Comparison of ENCODE assay signal across 1 cellular context in the genomic region with DNA sequence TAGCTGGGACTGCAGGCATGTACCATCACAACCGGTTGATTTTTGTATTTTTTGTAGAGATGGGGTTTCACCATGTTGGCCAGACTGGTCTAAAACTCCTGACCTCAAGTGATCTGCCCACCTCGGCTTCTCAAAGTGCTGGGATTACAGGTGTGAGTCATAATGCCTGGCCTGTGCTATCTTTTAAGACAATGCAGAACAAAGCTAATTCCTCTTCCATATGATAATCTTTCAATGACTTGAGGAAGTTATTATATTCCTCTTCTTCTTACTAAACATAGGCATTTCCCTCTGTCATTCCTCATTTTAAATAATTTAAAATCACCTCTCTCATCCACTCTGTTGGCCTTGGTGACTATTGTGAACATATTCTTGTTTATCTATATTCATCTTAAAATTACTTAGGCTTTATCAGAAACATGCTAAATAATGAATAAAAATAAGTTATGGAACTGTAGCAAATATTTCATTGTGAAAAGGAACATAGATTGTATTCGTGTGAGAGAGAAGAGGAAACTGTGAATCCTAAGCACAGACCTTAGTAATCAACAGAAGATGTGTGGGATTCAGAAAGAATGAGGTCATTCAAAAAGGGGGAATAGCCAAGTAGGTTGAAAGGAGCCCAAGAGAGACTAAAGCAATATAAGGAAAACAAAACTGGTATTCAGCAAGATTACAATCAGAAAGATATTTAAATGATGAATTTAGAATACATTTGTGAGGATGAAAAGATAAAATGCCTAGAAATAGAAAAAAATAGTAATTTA.
A peak's percentile ranks its signal among the peaks of the same experiment; 100 is the strongest.
TF ChIP-seq lines count a peak whose summit lies in the region.

No MANE protein-coding gene starts in this region.

TF ChIP-seq in K562, 482 proteins besides CTCF, POLR2A, EP300 and RAD21 (continued from another document and continues in another):
- TF ChIP-seq, protein P1, sequence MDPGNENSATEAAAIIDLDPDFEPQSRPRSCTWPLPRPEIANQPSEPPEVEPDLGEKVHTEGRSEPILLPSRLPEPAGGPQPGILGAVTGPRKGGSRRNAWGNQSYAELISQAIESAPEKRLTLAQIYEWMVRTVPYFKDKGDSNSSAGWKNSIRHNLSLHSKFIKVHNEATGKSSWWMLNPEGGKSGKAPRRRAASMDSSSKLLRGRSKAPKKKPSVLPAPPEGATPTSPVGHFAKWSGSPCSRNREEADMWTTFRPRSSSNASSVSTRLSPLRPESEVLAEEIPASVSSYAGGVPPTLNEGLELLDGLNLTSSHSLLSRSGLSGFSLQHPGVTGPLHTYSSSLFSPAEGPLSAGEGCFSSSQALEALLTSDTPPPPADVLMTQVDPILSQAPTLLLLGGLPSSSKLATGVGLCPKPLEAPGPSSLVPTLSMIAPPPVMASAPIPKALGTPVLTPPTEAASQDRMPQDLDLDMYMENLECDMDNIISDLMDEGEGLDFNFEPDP (CRISPR knock-in tag; IDR thresholded peaks at IDR 0.05): no peak
- TF ChIP-seq, protein P2, sequence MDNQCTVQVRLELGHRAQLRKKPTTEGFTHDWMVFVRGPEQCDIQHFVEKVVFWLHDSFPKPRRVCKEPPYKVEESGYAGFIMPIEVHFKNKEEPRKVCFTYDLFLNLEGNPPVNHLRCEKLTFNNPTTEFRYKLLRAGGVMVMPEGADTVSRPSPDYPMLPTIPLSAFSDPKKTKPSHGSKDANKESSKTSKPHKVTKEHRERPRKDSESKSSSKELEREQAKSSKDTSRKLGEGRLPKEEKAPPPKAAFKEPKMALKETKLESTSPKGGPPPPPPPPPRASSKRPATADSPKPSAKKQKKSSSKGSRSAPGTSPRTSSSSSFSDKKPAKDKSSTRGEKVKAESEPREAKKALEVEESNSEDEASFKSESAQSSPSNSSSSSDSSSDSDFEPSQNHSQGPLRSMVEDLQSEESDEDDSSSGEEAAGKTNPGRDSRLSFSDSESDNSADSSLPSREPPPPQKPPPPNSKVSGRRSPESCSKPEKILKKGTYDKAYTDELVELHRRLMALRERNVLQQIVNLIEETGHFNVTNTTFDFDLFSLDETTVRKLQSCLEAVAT (IDR thresholded peaks at IDR 0.05): peak in 1 of 2 experiments; percentile 96; a peak in 2 of 4 replicates
- TF ChIP-seq ATF7 (IDR thresholded peaks at IDR 0.05) (peak; percentile 75; the same call in 1 of the 2 replicates), NR2C2 (CRISPR knock-in tag; IDR thresholded peaks at IDR 0.05) (no peak), NR2C2 (tag; IDR thresholded peaks at IDR 0.05) (no peak), ZNF217 (CRISPR knock-in tag; IDR thresholded peaks at IDR 0.05) (no peak), SETDB1 (IDR thresholded peaks at IDR 0.05; ENCODE audit: low read length) (no peak), JUN (IDR thresholded peaks at IDR 0.05; ENCODE audit: borderline replicate concordance, low read depth, low read length) (peak; percentile 70), JUN (CRISPR knock-in tag; IDR thresholded peaks at IDR 0.05; ENCODE audit: borderline replicate concordance) (no peak), ZNF124 (CRISPR knock-in tag; IDR thresholded peaks at IDR 0.05) (no peak), SMAD2 (IDR thresholded peaks at IDR 0.05; ENCODE audit: low read depth, low read length) (no peak), ZBTB17 (CRISPR knock-in tag; IDR thresholded peaks at IDR 0.05) (peak; percentile 93), GTF2A2 (tag; IDR thresholded peaks at IDR 0.05) (no peak), KAT2B (IDR thresholded peaks at IDR 0.05; ENCODE audit: low read depth, low read length) (no peak), ARNT (IDR thresholded peaks at IDR 0.05) (no peak), SOX6 (IDR thresholded peaks at IDR 0.05) (peak; percentile 63), JUND (IDR thresholded peaks at IDR 0.05; ENCODE audit: borderline replicate concordance, low read depth, low read length) (peak; percentile 51), JUND (tag; IDR thresholded peaks at IDR 0.05; ENCODE audit: borderline replicate concordance, low read depth, low read length) (no peak), NR4A1 (CRISPR knock-in tag; IDR thresholded peaks at IDR 0.05) (no peak), NR4A1 (tag; IDR thresholded peaks at IDR 0.05) (no peak), ARID1B (IDR thresholded peaks at IDR 0.05) (peak; percentile 46), ELF2 (CRISPR knock-in tag; IDR thresholded peaks at IDR 0.05) (no peak), CBFA2T3 (IDR thresholded peaks at IDR 0.05) (peak; percentile 66), CBFA2T2 (conservative IDR thresholded peaks at IDR 0.05) (0 out of 2 replicates have a peak, but pooled peaks have one; percentile 23), RBM25 (IDR thresholded peaks at IDR 0.05; ENCODE audit: low read depth, low read length, severe bottlenecking) (no peak), IRF2 (CRISPR knock-in tag; IDR thresholded peaks at IDR 0.05) (no peak), ZNF507 (tag; conservative IDR thresholded peaks at IDR 0.05) (no peak), CXXC5 (CRISPR knock-in tag; IDR thresholded peaks at IDR 0.05) (no peak), CHCHD3 (CRISPR knock-in tag; IDR thresholded peaks at IDR 0.05) (no peak), LCOR (CRISPR knock-in tag; IDR thresholded peaks at IDR 0.05) (no peak), MAZ (CRISPR knock-in tag; conservative IDR thresholded peaks at IDR 0.05 in 1 of 2, IDR thresholded peaks at IDR 0.05 in 1 of 2) (no peak), SMARCA4 (IDR thresholded peaks at IDR 0.05) (peak; percentile 33; the same call in 1 of the 2 replicates), ZNF23 (CRISPR knock-in tag; IDR thresholded peaks at IDR 0.05) (no peak), NCOR1 (IDR thresholded peaks at IDR 0.05) (no peak), ZNF263 (CRISPR knock-in tag; IDR thresholded peaks at IDR 0.05; ENCODE audit: borderline replicate concordance) (no peak), TCF3 (CRISPR knock-in tag; IDR thresholded peaks at IDR 0.05) (peak; percentile 68), HDGF (IDR thresholded peaks at IDR 0.05) (no peak), KAT7 (CRISPR knock-in tag; IDR thresholded peaks at IDR 0.05; ENCODE audit: borderline replicate concordance) (no peak), NFIC (IDR thresholded peaks at IDR 0.05) (no peak), DDX20 (tag; IDR thresholded peaks at IDR 0.05; ENCODE audit: low read depth) (no peak), PURB (CRISPR knock-in tag; IDR thresholded peaks at IDR 0.05; ENCODE audit: low read depth) (no peak), CC2D1A (IDR thresholded peaks at IDR 0.05) (no peak), CEBPG (CRISPR knock-in tag; IDR thresholded peaks at IDR 0.05) (no peak), CEBPG (tag; conservative IDR thresholded peaks at IDR 0.05 in 1 of 2, IDR thresholded peaks at IDR 0.05 in 1 of 2) (no peak)
- TF ChIP-seq, protein P3, sequence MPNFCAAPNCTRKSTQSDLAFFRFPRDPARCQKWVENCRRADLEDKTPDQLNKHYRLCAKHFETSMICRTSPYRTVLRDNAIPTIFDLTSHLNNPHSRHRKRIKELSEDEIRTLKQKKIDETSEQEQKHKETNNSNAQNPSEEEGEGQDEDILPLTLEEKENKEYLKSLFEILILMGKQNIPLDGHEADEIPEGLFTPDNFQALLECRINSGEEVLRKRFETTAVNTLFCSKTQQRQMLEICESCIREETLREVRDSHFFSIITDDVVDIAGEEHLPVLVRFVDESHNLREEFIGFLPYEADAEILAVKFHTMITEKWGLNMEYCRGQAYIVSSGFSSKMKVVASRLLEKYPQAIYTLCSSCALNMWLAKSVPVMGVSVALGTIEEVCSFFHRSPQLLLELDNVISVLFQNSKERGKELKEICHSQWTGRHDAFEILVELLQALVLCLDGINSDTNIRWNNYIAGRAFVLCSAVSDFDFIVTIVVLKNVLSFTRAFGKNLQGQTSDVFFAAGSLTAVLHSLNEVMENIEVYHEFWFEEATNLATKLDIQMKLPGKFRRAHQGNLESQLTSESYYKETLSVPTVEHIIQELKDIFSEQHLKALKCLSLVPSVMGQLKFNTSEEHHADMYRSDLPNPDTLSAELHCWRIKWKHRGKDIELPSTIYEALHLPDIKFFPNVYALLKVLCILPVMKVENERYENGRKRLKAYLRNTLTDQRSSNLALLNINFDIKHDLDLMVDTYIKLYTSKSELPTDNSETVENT (CRISPR knock-in tag; IDR thresholded peaks at IDR 0.05): no peak
- TF ChIP-seq, protein P4, sequence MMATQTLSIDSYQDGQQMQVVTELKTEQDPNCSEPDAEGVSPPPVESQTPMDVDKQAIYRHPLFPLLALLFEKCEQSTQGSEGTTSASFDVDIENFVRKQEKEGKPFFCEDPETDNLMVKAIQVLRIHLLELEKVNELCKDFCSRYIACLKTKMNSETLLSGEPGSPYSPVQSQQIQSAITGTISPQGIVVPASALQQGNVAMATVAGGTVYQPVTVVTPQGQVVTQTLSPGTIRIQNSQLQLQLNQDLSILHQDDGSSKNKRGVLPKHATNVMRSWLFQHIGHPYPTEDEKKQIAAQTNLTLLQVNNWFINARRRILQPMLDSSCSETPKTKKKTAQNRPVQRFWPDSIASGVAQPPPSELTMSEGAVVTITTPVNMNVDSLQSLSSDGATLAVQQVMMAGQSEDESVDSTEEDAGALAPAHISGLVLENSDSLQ (IDR thresholded peaks at IDR 0.05): no peak
- TF ChIP-seq, protein P5, sequence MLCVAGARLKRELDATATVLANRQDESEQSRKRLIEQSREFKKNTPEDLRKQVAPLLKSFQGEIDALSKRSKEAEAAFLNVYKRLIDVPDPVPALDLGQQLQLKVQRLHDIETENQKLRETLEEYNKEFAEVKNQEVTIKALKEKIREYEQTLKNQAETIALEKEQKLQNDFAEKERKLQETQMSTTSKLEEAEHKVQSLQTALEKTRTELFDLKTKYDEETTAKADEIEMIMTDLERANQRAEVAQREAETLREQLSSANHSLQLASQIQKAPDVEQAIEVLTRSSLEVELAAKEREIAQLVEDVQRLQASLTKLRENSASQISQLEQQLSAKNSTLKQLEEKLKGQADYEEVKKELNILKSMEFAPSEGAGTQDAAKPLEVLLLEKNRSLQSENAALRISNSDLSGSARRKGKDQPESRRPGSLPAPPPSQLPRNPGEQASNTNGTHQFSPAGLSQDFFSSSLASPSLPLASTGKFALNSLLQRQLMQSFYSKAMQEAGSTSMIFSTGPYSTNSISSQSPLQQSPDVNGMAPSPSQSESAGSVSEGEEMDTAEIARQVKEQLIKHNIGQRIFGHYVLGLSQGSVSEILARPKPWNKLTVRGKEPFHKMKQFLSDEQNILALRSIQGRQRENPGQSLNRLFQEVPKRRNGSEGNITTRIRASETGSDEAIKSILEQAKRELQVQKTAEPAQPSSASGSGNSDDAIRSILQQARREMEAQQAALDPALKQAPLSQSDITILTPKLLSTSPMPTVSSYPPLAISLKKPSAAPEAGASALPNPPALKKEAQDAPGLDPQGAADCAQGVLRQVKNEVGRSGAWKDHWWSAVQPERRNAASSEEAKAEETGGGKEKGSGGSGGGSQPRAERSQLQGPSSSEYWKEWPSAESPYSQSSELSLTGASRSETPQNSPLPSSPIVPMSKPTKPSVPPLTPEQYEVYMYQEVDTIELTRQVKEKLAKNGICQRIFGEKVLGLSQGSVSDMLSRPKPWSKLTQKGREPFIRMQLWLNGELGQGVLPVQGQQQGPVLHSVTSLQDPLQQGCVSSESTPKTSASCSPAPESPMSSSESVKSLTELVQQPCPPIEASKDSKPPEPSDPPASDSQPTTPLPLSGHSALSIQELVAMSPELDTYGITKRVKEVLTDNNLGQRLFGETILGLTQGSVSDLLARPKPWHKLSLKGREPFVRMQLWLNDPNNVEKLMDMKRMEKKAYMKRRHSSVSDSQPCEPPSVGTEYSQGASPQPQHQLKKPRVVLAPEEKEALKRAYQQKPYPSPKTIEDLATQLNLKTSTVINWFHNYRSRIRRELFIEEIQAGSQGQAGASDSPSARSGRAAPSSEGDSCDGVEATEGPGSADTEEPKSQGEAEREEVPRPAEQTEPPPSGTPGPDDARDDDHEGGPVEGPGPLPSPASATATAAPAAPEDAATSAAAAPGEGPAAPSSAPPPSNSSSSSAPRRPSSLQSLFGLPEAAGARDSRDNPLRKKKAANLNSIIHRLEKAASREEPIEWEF (CRISPR knock-in tag; IDR thresholded peaks at IDR 0.05): no peak
- TF ChIP-seq, protein P6, sequence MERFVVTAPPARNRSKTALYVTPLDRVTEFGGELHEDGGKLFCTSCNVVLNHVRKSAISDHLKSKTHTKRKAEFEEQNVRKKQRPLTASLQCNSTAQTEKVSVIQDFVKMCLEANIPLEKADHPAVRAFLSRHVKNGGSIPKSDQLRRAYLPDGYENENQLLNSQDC (CRISPR knock-in tag; IDR thresholded peaks at IDR 0.05): no peak
- TF ChIP-seq, protein P7, sequence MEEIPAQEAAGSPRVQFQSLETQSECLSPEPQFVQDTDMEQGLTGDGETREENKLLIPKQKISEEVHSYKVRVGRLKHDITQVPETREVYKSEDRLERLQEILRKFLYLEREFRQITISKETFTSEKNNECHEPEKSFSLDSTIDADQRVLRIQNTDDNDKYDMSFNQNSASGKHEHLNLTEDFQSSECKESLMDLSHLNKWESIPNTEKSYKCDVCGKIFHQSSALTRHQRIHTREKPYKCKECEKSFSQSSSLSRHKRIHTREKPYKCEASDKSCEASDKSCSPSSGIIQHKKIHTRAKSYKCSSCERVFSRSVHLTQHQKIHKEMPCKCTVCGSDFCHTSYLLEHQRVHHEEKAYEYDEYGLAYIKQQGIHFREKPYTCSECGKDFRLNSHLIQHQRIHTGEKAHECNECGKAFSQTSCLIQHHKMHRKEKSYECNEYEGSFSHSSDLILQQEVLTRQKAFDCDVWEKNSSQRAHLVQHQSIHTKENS (CRISPR knock-in tag; IDR thresholded peaks at IDR 0.05): no peak
